1 cellular context compared by ENCODE assay signal in genomic region chr19:43960411-43960810, GRCh38.
TF ChIP-seq lines count a peak whose summit lies in the region.

No MANE protein-coding gene starts in this region.

TF ChIP-seq in HEK293, 187 proteins besides CTCF, POLR2A, EP300 and RAD21 (continued from another document):
- TF ChIP-seq ZNF518A (tag by site-specific recombination; conservative IDR thresholded peaks at IDR 0.05; ENCODE audit: low read depth) (no peak), ZBTB8A (tag by site-specific recombination; IDR thresholded peaks at IDR 0.05) (no peak), ATF2 (tag by site-specific recombination; IDR thresholded peaks at IDR 0.05; ENCODE audit: low read depth) (no peak), SP7 (tag by site-specific recombination; IDR thresholded peaks at IDR 0.05) (no peak), HOXD13 (CRISPR knock-in tag; IDR thresholded peaks at IDR 0.05; ENCODE audit: borderline replicate concordance) (no peak), REST (tag by site-specific recombination; IDR thresholded peaks at IDR 0.05) (no peak), ZNF521 (tag by site-specific recombination; IDR thresholded peaks at IDR 0.05) (no peak), PRDM10 (tag by site-specific recombination; IDR thresholded peaks at IDR 0.05) (no peak), WT1 (tag by site-specific recombination; IDR thresholded peaks at IDR 0.05) (no peak), ZSCAN4 (tag by site-specific recombination; IDR thresholded peaks at IDR 0.05) (no peak), ZNF585B (tag by site-specific recombination; IDR thresholded peaks at IDR 0.05) (peak; percentile 100), SP2 (tag by site-specific recombination; IDR thresholded peaks at IDR 0.05) (no peak)
